ENCODE assay signal across 29 cellular contexts in the genomic region with DNA sequence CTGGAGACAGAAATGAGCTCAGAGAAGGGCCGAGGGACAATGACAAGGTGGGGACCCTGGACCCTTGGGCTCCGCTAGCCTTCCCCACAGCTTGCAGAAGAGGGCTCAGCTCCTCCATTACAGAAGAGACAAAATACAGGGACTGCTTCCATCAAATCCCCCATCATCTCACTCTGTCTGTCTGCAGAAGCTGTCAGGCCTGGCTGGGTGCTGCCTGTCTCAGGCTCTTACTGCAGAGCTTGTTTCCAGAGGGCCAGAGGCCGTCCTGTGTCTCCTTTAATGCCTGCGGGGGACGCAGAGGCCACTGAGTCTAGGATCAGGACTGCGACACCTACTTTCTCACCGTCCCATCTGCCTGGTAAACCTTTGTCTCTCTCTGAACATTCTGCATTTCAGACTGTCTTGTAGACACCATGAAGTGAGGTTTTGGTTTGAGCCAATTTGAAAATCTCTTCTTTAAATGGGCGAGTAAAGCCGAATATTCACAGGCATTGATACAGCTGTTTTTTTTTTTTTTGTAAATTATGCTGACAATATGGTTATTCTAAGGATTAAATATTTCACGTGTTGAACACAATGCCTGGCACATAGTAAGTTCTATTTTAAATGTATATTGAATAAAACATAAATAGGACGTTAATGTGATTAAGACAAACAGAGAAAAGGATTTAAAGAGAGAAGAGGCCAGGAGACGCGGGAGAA. TPM values are rescaled to one million over a fixed set of nuclear protein-coding genes. Genes with fewer than 3 reads are reported as not detected.
DNase-seq lines count a peak whose midpoint lies in the region; ATAC-seq and TF ChIP-seq lines count a peak whose summit lies in the region.
"Had no signal": no experiment of that assay in that cellular context is flagged by ENCODE, and none has a peak within 500 bp of the region (broad histone marks: within the 10 kb centered on the region; RNA-seq: fewer than 3 reads in every experiment).

No MANE protein-coding gene starts in this region.

- H3K36me3 ChIP-seq in BLaER1 (peaks cover 87% of the 10 kb centered on the region), neuronal stem cell (replicated peaks in 1 of 2; ENCODE audit: control insufficient read depth in 2 of 2, insufficient read depth in 2 of 2, low read length in 2 of 2) (peaks cover 3 to 6% of the 10 kb centered on the region in 2 donors), ovary (no peaks in the 10 kb centered on the region)
- H3K36me3 ChIP-seq: MG63, SJSA1 had no signal

- peak overlapping the region; percentile 74 for H3K27ac Mint-ChIP-seq in activated T-cell treated with anti-CD3 and anti-CD28 coated beads, Interleukin-2, amount 50 U/mL, for 72 hours
- peak overlapping the region; percentile 3 for H3K27ac Mint-ChIP-seq in activated T-helper 1 cell treated with anti-CD3 and anti-CD28 coated beads, Interleukin-12 subunit alpha, Interleukin-12 subunit beta, Interleukin-2, Interleukin-4 antibody, amounts not matched to agents 30 ng/mL and 10 ng/mL and 1 ng/mL, durations not matched to agents 14 hours and 24 hours and 36 hours
- H3K27ac Mint-ChIP-seq: activated CD8-positive, alpha-beta T cell treated with anti-CD3 and anti-CD28 coated beads, Interleukin-2, amount 10 ng/mL, durations not matched to agents 7 days and 5 days; activated naive CD8-positive, alpha-beta T cell treated with anti-CD3 and anti-CD28 coated beads for 36 hours; T-helper 1 cell treated with Interleukin-12 subunit alpha and Interleukin-12 subunit beta and Interleukin-4 antibody, amounts not matched to agents 30 μg/mL and 1 μg/mL, for 36 hours had no signal

- no peaks in the 10 kb centered on the region for H3K9me3 ChIP-seq in BLaER1
- H3K9me3 ChIP-seq in neuronal stem cell (replicated peaks in 1 of 2; ENCODE audit: control insufficient read depth in 2 of 2, insufficient read depth in 1 of 2, low read depth in 1 of 2, low read length in 2 of 2) = peaks cover 0 to 4% of the 10 kb centered on the region in 2 donors
- no peaks in the 10 kb centered on the region for H3K9me3 ChIP-seq in ovary
- H3K9me3 ChIP-seq: ascending aorta, MG63, SJSA1, stomach, tibial artery had no signal

- no peaks in the 10 kb centered on the region for H3K9me3 Mint-ChIP-seq in activated T-cell treated with anti-CD3 and anti-CD28 coated beads, Interleukin-2, amount 50 U/mL, for 72 hours
- no peaks in the 10 kb centered on the region for H3K9me3 Mint-ChIP-seq in activated T-helper 1 cell treated with anti-CD3 and anti-CD28 coated beads, Interleukin-12 subunit alpha, Interleukin-12 subunit beta, Interleukin-2, Interleukin-4 antibody, amounts not matched to agents 30 ng/mL and 10 ng/mL and 1 ng/mL, durations not matched to agents 14 hours and 24 hours and 36 hours
- H3K9me3 Mint-ChIP-seq: activated naive CD8-positive, alpha-beta T cell treated with anti-CD3 and anti-CD28 coated beads for 36 hours; T-helper 1 cell treated with Interleukin-12 subunit alpha and Interleukin-12 subunit beta and Interleukin-4 antibody, amounts not matched to agents 30 μg/mL and 1 μg/mL, for 36 hours had no signal

- H2BK5ac ChIP-seq in neuronal stem cell (ENCODE audit: low read length) = no peak overlapping the region

- peaks cover 43% of the 10 kb centered on the region for H4K20me1 ChIP-seq in BLaER1

- H3K4me1 Mint-ChIP-seq in activated T-cell treated with anti-CD3 and anti-CD28 coated beads, Interleukin-2, amount 50 U/mL, for 72 hours (ENCODE audit: low read depth) = peaks cover 9% of the 10 kb centered on the region
- no peaks in the 10 kb centered on the region for H3K4me1 Mint-ChIP-seq in activated T-helper 1 cell treated with anti-CD3 and anti-CD28 coated beads, Interleukin-12 subunit alpha, Interleukin-12 subunit beta, Interleukin-2, Interleukin-4 antibody, amounts not matched to agents 30 ng/mL and 10 ng/mL and 1 ng/mL, durations not matched to agents 14 hours and 24 hours and 36 hours (ENCODE audit: low read depth)
- H3K4me1 Mint-ChIP-seq: activated naive CD8-positive, alpha-beta T cell treated with anti-CD3 and anti-CD28 coated beads for 36 hours had no signal

- H3K4ac ChIP-seq in neuronal stem cell (ENCODE audit: low read length) = no peak overlapping the region

- no peak for TF ChIP-seq POLR2A in ovary (IDR thresholded peaks at IDR 0.05)

- no peak overlapping the region for H4K8ac ChIP-seq in neuronal stem cell (ENCODE audit: low read depth, low read length)

- no peak overlapping the region for H2AFZ ChIP-seq in neuronal stem cell (ENCODE audit: low read length)
- H2AFZ ChIP-seq: GM23248 had no signal

- no peak overlapping the region for H2AK5ac ChIP-seq in neuronal stem cell (ENCODE audit: low read depth, low read length)

- H3K14ac ChIP-seq in neuronal stem cell (ENCODE audit: low read length) = no peak overlapping the region

- no peak for DNase-seq in activated T-cell treated with anti-CD3 and anti-CD28 coated beads, Interleukin-2, amount 50 U/mL, for 72 hours
- DNase-seq in activated T-cell treated with anti-CD3 and anti-CD28 coated beads for 4 hours (no peak), neuronal stem cell (ENCODE audit: low spot score) (no peak), anterior cingulate cortex (lab: John Stamatoyannopoulos, UW) (no peak), ovary (no peak), AML-193 (lab: John Stamatoyannopoulos, UW) (no peak)
- no peak for DNase-seq in activated T-helper 1 cell treated with anti-CD3 and anti-CD28 coated beads, Interleukin-12 subunit alpha, Interleukin-12 subunit beta, Interleukin-2, Interleukin-4 antibody, amounts not matched to agents 30 ng/mL and 10 ng/mL and 1 ng/mL, durations not matched to agents 14 hours and 24 hours and 36 hours (ENCODE audit: low spot score)
- DNase-seq: activated CD8-positive, alpha-beta T cell treated with anti-CD3 and anti-CD28 coated beads, Interleukin-2, amount 10 ng/mL, durations not matched to agents 7 days and 5 days; activated naive CD8-positive, alpha-beta T cell treated with anti-CD3 and anti-CD28 coated beads for 36 hours; Calu3; cortex of kidney; DND-41; foreskin fibroblast; GM23248; KBM-7; MG63; NCI-H2081; NCI-H345; NCI-H748 treated with DMSO at 0.1 percent for 48 hours; stimulated activated CD4-positive, alpha-beta T cell treated with anti-CD3 and anti-CD28 coated beads, Interleukin-1b, Interleukin-23, amount 100 ng/mL, for 48 hours; stimulated activated CD8-positive, alpha-beta memory T cell treated with anti-CD3 and anti-CD28 coated beads, Interleukin-4, amount 100 ng/mL, for 48 hours; stomach; tibial artery had no signal

- no peaks in the 10 kb centered on the region for H3K27me3 ChIP-seq in BLaER1
- H3K27me3 ChIP-seq in neuronal stem cell (ENCODE audit: control insufficient read depth in 3 of 3, insufficient read depth in 3 of 3, low read depth in 1 of 3, low read length in 3 of 3) = peaks cover 0 to 3% (median 0%) of the 10 kb centered on the region in 3 experiments
- no peaks in the 10 kb centered on the region for H3K27me3 ChIP-seq in ovary
- H3K27me3 ChIP-seq: ascending aorta, MG63, SJSA1, stomach, tibial artery had no signal

- no peak overlapping the region for H2BK12ac ChIP-seq in neuronal stem cell (ENCODE audit: low read length)

- H3K18ac ChIP-seq in neuronal stem cell (ENCODE audit: low read length) = no peak overlapping the region

- H2BK15ac ChIP-seq in neuronal stem cell (ENCODE audit: low read length) = no peak overlapping the region

- H3K4me3 ChIP-seq in BLaER1 (no peak overlapping the region), neuronal stem cell (ENCODE audit: low read length in 2 of 2) (no peak overlapping the region), ovary (no peak overlapping the region)
- H3K4me3 ChIP-seq: ascending aorta, GM23248, MG63, SJSA1, smooth muscle cell, stomach, tibial artery had no signal

- peaks cover 0 to 5% of the 10 kb centered on the region in 2 donors for H3K36me3 Mint-ChIP-seq in activated T-cell treated with anti-CD3 and anti-CD28 coated beads, Interleukin-2, amount 50 U/mL, for 72 hours (ENCODE audit: insufficient read depth in 2 of 2)
- H3K36me3 Mint-ChIP-seq in activated T-helper 1 cell treated with anti-CD3 and anti-CD28 coated beads, Interleukin-12 subunit alpha, Interleukin-12 subunit beta, Interleukin-2, Interleukin-4 antibody, amounts not matched to agents 30 ng/mL and 10 ng/mL and 1 ng/mL, durations not matched to agents 14 hours and 24 hours and 36 hours (ENCODE audit: low read depth) = peaks cover 43% of the 10 kb centered on the region
- H3K36me3 Mint-ChIP-seq: activated naive CD8-positive, alpha-beta T cell treated with anti-CD3 and anti-CD28 coated beads for 36 hours had no signal

- no peak for TF ChIP-seq EP300 in ovary (IDR thresholded peaks at IDR 0.05)

- no peak overlapping the region for H4K91ac ChIP-seq in neuronal stem cell (ENCODE audit: low read depth, low read length, poor library complexity)

- H3K27me3 Mint-ChIP-seq in activated T-cell treated with anti-CD3 and anti-CD28 coated beads, Interleukin-2, amount 50 U/mL, for 72 hours (ENCODE audit: low read depth) = no peaks in the 10 kb centered on the region
- no peaks in the 10 kb centered on the region for H3K27me3 Mint-ChIP-seq in activated T-helper 1 cell treated with anti-CD3 and anti-CD28 coated beads, Interleukin-12 subunit alpha, Interleukin-12 subunit beta, Interleukin-2, Interleukin-4 antibody, amounts not matched to agents 30 ng/mL and 10 ng/mL and 1 ng/mL, durations not matched to agents 14 hours and 24 hours and 36 hours (ENCODE audit: insufficient read depth)
- H3K27me3 Mint-ChIP-seq: activated naive CD8-positive, alpha-beta T cell treated with anti-CD3 and anti-CD28 coated beads for 36 hours had no signal

- H3K9ac ChIP-seq in BLaER1 (no peak overlapping the region), neuronal stem cell (ENCODE audit: low read depth, low read length, poor library complexity) (peak overlapping the region; percentile 17)
- H3K9ac ChIP-seq: GM23248 had no signal

- H3K4me3 Mint-ChIP-seq in activated T-cell treated with anti-CD3 and anti-CD28 coated beads, Interleukin-2, amount 50 U/mL, for 72 hours = no peak overlapping the region
- H3K4me3 Mint-ChIP-seq in activated T-helper 1 cell treated with anti-CD3 and anti-CD28 coated beads, Interleukin-12 subunit alpha, Interleukin-12 subunit beta, Interleukin-2, Interleukin-4 antibody, amounts not matched to agents 30 ng/mL and 10 ng/mL and 1 ng/mL, durations not matched to agents 14 hours and 24 hours and 36 hours = no peak overlapping the region
- H3K4me3 Mint-ChIP-seq: activated CD8-positive, alpha-beta T cell treated with anti-CD3 and anti-CD28 coated beads, Interleukin-2, amount 10 ng/mL, durations not matched to agents 7 days and 5 days; activated naive CD8-positive, alpha-beta T cell treated with anti-CD3 and anti-CD28 coated beads for 36 hours; T-helper 1 cell treated with Interleukin-12 subunit alpha and Interleukin-12 subunit beta and Interleukin-4 antibody, amounts not matched to agents 30 μg/mL and 1 μg/mL, for 36 hours had no signal

- H3K4me1 ChIP-seq in BLaER1 = peaks cover 49% of the 10 kb centered on the region
- H3K4me1 ChIP-seq in neuronal stem cell (ENCODE audit: control insufficient read depth in 2 of 2, insufficient read depth in 1 of 2, low read depth in 1 of 2, low read length in 2 of 2) = peaks cover 10 to 11% of the 10 kb centered on the region in 2 donors
- H3K4me1 ChIP-seq in ovary (ENCODE audit: insufficient read depth) = no peaks in the 10 kb centered on the region
- H3K4me1 ChIP-seq: ascending aorta, SJSA1, stomach, tibial artery had no signal

- ATAC-seq in activated T-cell treated with anti-CD3 and anti-CD28 coated beads, Interleukin-2, amount 50 U/mL, for 72 hours (replicated peaks in 1 of 2) = no peak
- ATAC-seq: activated CD8-positive, alpha-beta T cell treated with anti-CD3 and anti-CD28 coated beads, Interleukin-2, amount 10 ng/mL, durations not matched to agents 7 days and 5 days; esophagus mucosa had no signal

- no peak overlapping the region; the same call in 1 of the 2 replicates for H3K27ac ChIP-seq in BLaER1
- H3K27ac ChIP-seq in neuronal stem cell (replicated peaks; ENCODE audit: low read length) = no peak overlapping the region
- no peak overlapping the region for H3K27ac ChIP-seq in ovary
- H3K27ac ChIP-seq: ascending aorta, GM23248, SJSA1, stomach, tibial artery had no signal

- H2BK120ac ChIP-seq in neuronal stem cell (ENCODE audit: low read depth, low read length) = no peak overlapping the region

- H3K23ac ChIP-seq in neuronal stem cell (ENCODE audit: low read depth, low read length, poor library complexity) = no peak overlapping the region

- intact Hi-C loops in activated T-helper 1 cell treated with anti-CD3 and anti-CD28 coated beads, Interleukin-12 subunit alpha, Interleukin-12 subunit beta, Interleukin-2, Interleukin-4 antibody, amounts not matched to agents 30 ng/mL and 10 ng/mL and 1 ng/mL, durations not matched to agents 14 hours and 24 hours and 36 hours (cut with micrococcal nuclease) = no loop called here
- intact Hi-C loops in ovary (cut with DNase I) = no loop called here

- H3K79me1 ChIP-seq in neuronal stem cell (ENCODE audit: low read depth, low read length) = peaks cover 2% of the 10 kb centered on the region

- peak overlapping the region; percentile 26 for H3K4me2 ChIP-seq in BLaER1
- no peak overlapping the region for H3K4me2 ChIP-seq in neuronal stem cell (ENCODE audit: insufficient read depth, low read length, poor library complexity, severe bottlenecking)
- H3K4me2 ChIP-seq: smooth muscle cell had no signal

- WGBS in neuronal stem cell (ENCODE audit: extremely low coverage in 2 of 2, insufficient read length in 2 of 2, insufficient replicate concordance in 1 of 2), 2 donors = no CpG with 5 or more reads among the region's 13 CpGs
- WGBS in ovary, 3 donors = 84 to 91% (median 87%) methylated on average over 13 of the region's 13 CpGs

- TF ChIP-seq CTCF in ovary (IDR thresholded peaks at IDR 0.05) = no peak

RNA-seq across cellular contexts. Expression of a gene that starts 28.3 kb away (rescaled TPM):
- total RNA-seq in activated T-cell treated with anti-CD3 and anti-CD28 coated beads, Interleukin-2, amount 50 U/mL, for 72 hours = 10 to 100 TPM; 44.3 to 46.3 TPM
- total RNA-seq in activated T-helper 1 cell treated with anti-CD3 and anti-CD28 coated beads, Interleukin-12 subunit alpha, Interleukin-12 subunit beta, Interleukin-2, Interleukin-4 antibody, amounts not matched to agents 30 ng/mL and 10 ng/mL and 1 ng/mL, durations not matched to agents 14 hours and 24 hours and 36 hours = 99.5 TPM in 2 replicates
- polyA plus RNA-seq in neuronal stem cell (2013, experiment 1 of 2) = 24.1 TPM
- 25.1 TPM for polyA plus RNA-seq in neuronal stem cell (2013, experiment 2 of 2)
- total RNA-seq in ovary = 100 to 1,000 TPM in 1 of 7 donors, 10 to 100 TPM in 6; 34.8 to 211 (median 56.0) TPM
- polyA plus RNA-seq in ovary = 10 to 100 TPM; 42.2 to 79.7 TPM
